In the genomic region with DNA sequence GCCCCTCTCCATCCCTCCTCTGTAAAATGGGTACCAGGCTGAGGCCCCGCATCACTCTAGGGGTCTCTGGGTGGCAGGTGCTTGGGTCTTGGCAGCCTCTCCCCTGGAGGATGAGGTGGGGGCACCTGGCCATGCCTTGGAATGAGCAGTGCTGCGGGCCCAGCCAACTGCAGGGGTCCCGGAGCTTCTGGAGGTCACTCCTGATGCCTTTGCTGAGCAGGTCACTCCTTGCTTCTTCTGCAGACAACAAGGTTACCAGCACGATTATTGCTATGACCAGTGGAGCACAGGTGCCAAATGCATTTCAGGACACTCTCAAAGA, we compare ENCODE assay signal across 25 cellular contexts. TPM values are rescaled to one million over a fixed set of nuclear protein-coding genes. Genes with fewer than 3 reads are reported as not detected.
"Had no signal": no experiment of that assay in that cellular context is flagged by ENCODE, and none has a peak within 500 bp of the region (broad histone marks: within the 10 kb centered on the region; RNA-seq: fewer than 3 reads in every experiment).

No MANE protein-coding gene starts in this region.

- H3K9me3 Mint-ChIP-seq: nephron; stimulated activated naive CD8-positive, alpha-beta T cell treated with anti-CD3 and anti-CD28 coated beads, Interleukin-15, amount 100 ng/mL, for 72 hours had no signal

- ATAC-seq: right cardiac atrium, T-helper 17 cell had no signal

- H3K36me3 Mint-ChIP-seq: activated naive CD8-positive, alpha-beta T cell had no signal

- H3K27me3 Mint-ChIP-seq: activated naive CD8-positive, alpha-beta T cell had no signal

- H3K9me3 ChIP-seq: lower lobe of right lung, prostate gland, upper lobe of left lung had no signal

- H3K36me3 ChIP-seq: lower lobe of right lung, prostate gland, upper lobe of left lung had no signal

- H3K27ac Mint-ChIP-seq: activated naive CD8-positive, alpha-beta T cell; nephron; stimulated activated naive CD8-positive, alpha-beta T cell treated with anti-CD3 and anti-CD28 coated beads, Interleukin-15, amount 100 ng/mL, for 72 hours; T-helper 17 cell had no signal

- H3K4me1 Mint-ChIP-seq: stimulated activated naive CD8-positive, alpha-beta T cell treated with anti-CD3 and anti-CD28 coated beads, Interleukin-15, amount 100 ng/mL, for 72 hours had no signal

- H3K4me3 Mint-ChIP-seq: activated naive CD8-positive, alpha-beta T cell; nephron; stimulated activated naive CD8-positive, alpha-beta T cell treated with anti-CD3 and anti-CD28 coated beads, Interleukin-15, amount 100 ng/mL, for 72 hours; T-helper 17 cell had no signal

- H3K4me1 ChIP-seq: prostate gland had no signal

- DNase-seq: activated CD4-positive, alpha-beta T cell treated with anti-CD3 and anti-CD28 coated beads, Interleukin-2, amount 50 U/mL, for 4 hours; activated CD4-positive, CD25-positive, alpha-beta regulatory T cell treated with anti-CD3 and anti-CD28 coated beads, Interleukin-2, amount 50 U/mL, for 72 hours; effector memory CD4-positive, alpha-beta T cell; hippocampal formation; lower lobe of right lung; midbrain; occipital lobe; stimulated activated CD4-positive, alpha-beta T cell treated with anti-CD3 and anti-CD28 coated beads, Interleukin-15, amount 100 ng/mL, for 24 hours; stimulated activated CD4-positive, alpha-beta T cell treated with anti-CD3 and anti-CD28 coated beads, Interleukin-4, amount 100 ng/mL, for 1 hour; stimulated activated naive CD8-positive, alpha-beta T cell treated with anti-CD3 and anti-CD28 coated beads, Interleukin-15, amount 100 ng/mL, for 72 hours; T-helper 17 cell had no signal

- H3K4me3 ChIP-seq: lower lobe of right lung, prostate gland, skin epidermis, upper lobe of left lung had no signal

- H3K27me3 ChIP-seq: foreskin keratinocyte, upper lobe of left lung had no signal

- H3K27ac ChIP-seq: lower lobe of right lung, prostate gland, skin epidermis, upper lobe of left lung, VCaP had no signal

RNA-seq across cellular contexts. Expression of a gene that starts 22.4 kb away (rescaled TPM):
- total RNA-seq: fibroblast of lung, right cardiac atrium, T-helper 17 cell had no signal

RNA-seq across cellular contexts. Expression of a gene that starts 58.3 kb away (rescaled TPM):
- total RNA-seq: activated CD8-positive, alpha-beta memory T cell treated with anti-CD3 and anti-CD28 coated beads for 36 hours; chondrocyte; dermis blood vessel endothelial cell; endothelial cell of umbilical vein; fibroblast of lung; foreskin keratinocyte; lower lobe of right lung; occipital lobe; prostate gland; right cardiac atrium; T-helper 17 cell; temporal lobe; upper lobe of left lung had no signal
- polyA plus RNA-seq: endothelial cell of umbilical vein, fibroblast of lung, foreskin keratinocyte, right cardiac atrium had no signal
